ENCODE assay signal across 9 cellular contexts in genomic region chr12:122190842-122191668, GRCh38. TPM values are rescaled to one million over a fixed set of nuclear protein-coding genes. Genes with fewer than 3 reads are reported as not detected.
DNase-seq lines count a peak whose midpoint lies in the region; ATAC-seq and TF ChIP-seq lines count a peak whose summit lies in the region.
"Had no signal": no experiment of that assay in that cellular context is flagged by ENCODE, and none has a peak within 500 bp of the region (broad histone marks: within the 10 kb centered on the region; RNA-seq: fewer than 3 reads in every experiment).

No MANE protein-coding gene starts in this region.

- no peaks in the 10 kb centered on the region for H3K27me3 ChIP-seq in GM23248 (replicated peaks; ENCODE audit: insufficient read depth)

- peak; percentile 68 for DNase-seq in GM23248
- peak; percentile 78 for DNase-seq in NCI-H82 (lab: John Stamatoyannopoulos, UW)
- peak; percentile 87 for DNase-seq in activated CD8-positive, alpha-beta memory T cell treated with anti-CD3 and anti-CD28 coated beads, Interleukin-2, amount 10 ng/mL, durations not matched to agents 7 days and 5 days
- peak; percentile 64 for DNase-seq in neural crest cell (ENCODE audit: low read depth, low spot score)
- DNase-seq in type B pancreatic cell (ENCODE audit: extremely low spot score, unreplicated experiment), result no peak

- WGBS in GM23248 (ENCODE audit: low coverage in 1 of 2, low lambda C conversion rate in 2 of 2, missing lambda C conversion rate in 2 of 2), 2 experiments, result 75 to 76% methylated on average over 18 of the region's 18 CpGs

- H3K27ac Mint-ChIP-seq in activated CD8-positive, alpha-beta memory T cell treated with anti-CD3 and anti-CD28 coated beads, Interleukin-2, amount 10 ng/mL, durations not matched to agents 7 days and 5 days, result no peak overlapping the region
- H3K27ac Mint-ChIP-seq in neural crest cell (ENCODE audit: unreplicated experiment) (no peak overlapping the region), type B pancreatic cell (no peak overlapping the region)

- H3K4me2 ChIP-seq in GM23248 (ENCODE audit: unreplicated experiment), result no peak overlapping the region

- H3F3A ChIP-seq in GM23248 (ENCODE audit: insufficient read depth), result no peaks in the 10 kb centered on the region

- no peaks in the 10 kb centered on the region for H3K36me3 ChIP-seq in GM23248 (ENCODE audit: low read depth)

- H3K4me3 Mint-ChIP-seq in activated CD8-positive, alpha-beta memory T cell treated with anti-CD3 and anti-CD28 coated beads, Interleukin-2, amount 10 ng/mL, durations not matched to agents 7 days and 5 days, result no peak overlapping the region
- H3K4me3 Mint-ChIP-seq in neural crest cell, result no peak overlapping the region
- H3K4me3 Mint-ChIP-seq in type B pancreatic cell, result no peak overlapping the region

- H3K36me3 Mint-ChIP-seq in activated CD8-positive, alpha-beta memory T cell treated with anti-CD3 and anti-CD28 coated beads, Interleukin-2, amount 10 ng/mL, durations not matched to agents 7 days and 5 days, result peaks cover 1% of the 10 kb centered on the region
- H3K36me3 Mint-ChIP-seq in neural crest cell (ENCODE audit: low read depth) (no peaks in the 10 kb centered on the region), type B pancreatic cell (no peaks in the 10 kb centered on the region)

- no peak overlapping the region for H3K27ac ChIP-seq in C4-2B
- no peak overlapping the region for H3K27ac ChIP-seq in GM23248

- CTCF ChIA-PET in activated CD8-positive, alpha-beta memory T cell treated with anti-CD3 and anti-CD28 coated beads, Interleukin-2, amount 10 ng/mL, durations not matched to agents 7 days and 5 days (lab: Charles Lee), result interaction anchor here (0.7 to 5.1 kb wide), 28 partner anchors 8 to 209 kb away, joined by 3 to 41 read pairs (median 4); partner anchors contain the start of genes B3GNT4, DIABLO and LRRC43

- no peak overlapping the region for H3K4me3 ChIP-seq in GM23248

- H3K9me2 ChIP-seq in GM23248 (ENCODE audit: insufficient read depth), result no peaks in the 10 kb centered on the region

- no peak overlapping the region for H3K9ac ChIP-seq in GM23248

- no peaks in the 10 kb centered on the region for H3K9me3 ChIP-seq in GM23248 (ENCODE audit: low read depth)

- TF ChIP-seq CTCF in C4-2B (conservative IDR thresholded peaks at IDR 0.05) (peak; percentile 90), neural crest cell (conservative IDR thresholded peaks at IDR 0.05) (peak; percentile 82), type B pancreatic cell (conservative IDR thresholded peaks at IDR 0.05) (peak; percentile 81)

- no peaks in the 10 kb centered on the region for H4K20me1 ChIP-seq in GM23248 (ENCODE audit: insufficient read depth)

- ATAC-seq in activated CD8-positive, alpha-beta memory T cell treated with anti-CD3 and anti-CD28 coated beads, Interleukin-2, amount 10 ng/mL, durations not matched to agents 7 days and 5 days, result peak; percentile 90
- peak; percentile 77 for ATAC-seq in esophagus mucosa
- ATAC-seq in HG02798 (IDR thresholded peaks at IDR 0.05; ENCODE audit: poor library complexity, unreplicated experiment), result no peak

- no peaks in the 10 kb centered on the region for H3K79me2 ChIP-seq in GM23248 (ENCODE audit: insufficient read depth)

- peaks cover 16% of the 10 kb centered on the region for H3K27me3 Mint-ChIP-seq in activated CD8-positive, alpha-beta memory T cell treated with anti-CD3 and anti-CD28 coated beads, Interleukin-2, amount 10 ng/mL, durations not matched to agents 7 days and 5 days
- peaks cover 3% of the 10 kb centered on the region for H3K27me3 Mint-ChIP-seq in neural crest cell (ENCODE audit: low read depth)
- peaks cover 13% of the 10 kb centered on the region for H3K27me3 Mint-ChIP-seq in type B pancreatic cell

- in situ Hi-C loops in GM23248 (cut with MboI), result no loop called here

- no peak overlapping the region for H2AFZ ChIP-seq in GM23248

- H3K4me1 Mint-ChIP-seq in activated CD8-positive, alpha-beta memory T cell treated with anti-CD3 and anti-CD28 coated beads, Interleukin-2, amount 10 ng/mL, durations not matched to agents 7 days and 5 days, result peaks cover 3% of the 10 kb centered on the region
- peaks cover 4% of the 10 kb centered on the region for H3K4me1 Mint-ChIP-seq in neural crest cell
- H3K4me1 Mint-ChIP-seq in type B pancreatic cell (ENCODE audit: unreplicated experiment), result no peaks in the 10 kb centered on the region

- peaks cover 2% of the 10 kb centered on the region for H3K9me3 Mint-ChIP-seq in activated CD8-positive, alpha-beta memory T cell treated with anti-CD3 and anti-CD28 coated beads, Interleukin-2, amount 10 ng/mL, durations not matched to agents 7 days and 5 days (ENCODE audit: low read depth)
- H3K9me3 Mint-ChIP-seq in neural crest cell (peaks cover 8% of the 10 kb centered on the region), type B pancreatic cell (no peaks in the 10 kb centered on the region)

- no peaks in the 10 kb centered on the region for H3K4me1 ChIP-seq in GM23248 (ENCODE audit: insufficient read depth)

RNA-seq across cellular contexts. Expression of gene LRRC43, which starts 8.1 kb away (rescaled TPM):
- total RNA-seq in GM23248 (2014; rRNA removed; shearing (Covaris generic)), result 6.4 TPM in 1 of 2 replicates, not detected in the other
- polyA plus RNA-seq in GM23248 (2016; fragmentation: Nextera tagmentation; extraction: Ambion mirVana), result 1.5 and 1.9 TPM in 2 replicates
- under 1 TPM in 1 of 2 experiments, not detected in 1; 0.67 TPM for total RNA-seq in activated CD8-positive, alpha-beta memory T cell treated with anti-CD3 and anti-CD28 coated beads, Interleukin-2, amount 10 ng/mL, durations not matched to agents 7 days and 5 days
- total RNA-seq in esophagus mucosa (0.12 TPM), neural crest cell (1.1 and 1.7 TPM in 2 replicates), type B pancreatic cell (ENCODE audit: low replicate concordance) (2.9 and 3.0 TPM in 2 replicates)

RNA-seq across cellular contexts. Expression of gene B3GNT4, which starts 12.5 kb away (rescaled TPM):
- total RNA-seq in GM23248 (2014; rRNA removed; shearing (Covaris generic)), result 0.22 TPM in 1 of 2 replicates, not detected in the other
- polyA plus RNA-seq in GM23248 (2016; fragmentation: Nextera tagmentation; extraction: Ambion mirVana), result 0.40 and 0.82 TPM in 2 replicates
- under 1 TPM; 0.19 to 0.76 TPM for total RNA-seq in activated CD8-positive, alpha-beta memory T cell treated with anti-CD3 and anti-CD28 coated beads, Interleukin-2, amount 10 ng/mL, durations not matched to agents 7 days and 5 days
- 2.0 TPM for total RNA-seq in esophagus mucosa
- total RNA-seq in neural crest cell, result 0.19 and 0.41 TPM in 2 replicates
- 0.53 and 0.86 TPM in 2 replicates for total RNA-seq in type B pancreatic cell (ENCODE audit: low replicate concordance)

RNA-seq across cellular contexts. Expression of gene IL31, which starts 17.0 kb away (rescaled TPM):
- total RNA-seq in GM23248 (2014; rRNA removed; shearing (Covaris generic)), result not detected in 2 replicates
- not detected in 2 replicates for polyA plus RNA-seq in GM23248 (2016; fragmentation: Nextera tagmentation; extraction: Ambion mirVana)
- total RNA-seq in activated CD8-positive, alpha-beta memory T cell treated with anti-CD3 and anti-CD28 coated beads, Interleukin-2, amount 10 ng/mL, durations not matched to agents 7 days and 5 days, result not detected
- total RNA-seq in esophagus mucosa (not detected), neural crest cell (not detected in 2 replicates), type B pancreatic cell (ENCODE audit: low replicate concordance) (not detected in 2 replicates)
- total RNA-seq: temporal lobe had no signal

RNA-seq across cellular contexts. Expression of gene DIABLO, which starts 34.8 kb away (rescaled TPM):
- total RNA-seq in GM23248 (2014; rRNA removed; shearing (Covaris generic)), result 45.4 and 50.6 TPM in 2 replicates
- 66.0 and 67.6 TPM in 2 replicates for polyA plus RNA-seq in GM23248 (2016; fragmentation: Nextera tagmentation; extraction: Ambion mirVana)
- total RNA-seq in activated CD8-positive, alpha-beta memory T cell treated with anti-CD3 and anti-CD28 coated beads, Interleukin-2, amount 10 ng/mL, durations not matched to agents 7 days and 5 days, result 10 to 100 TPM; 40.3 to 46.1 TPM
- total RNA-seq in esophagus mucosa (30.5 TPM), neural crest cell (78.5 and 80.8 TPM in 2 replicates), type B pancreatic cell (ENCODE audit: low replicate concordance) (57.6 and 59.3 TPM in 2 replicates)
